Comparison of ENCODE assay signal across 29 cellular contexts in genomic region chr13:112343591-112343990, GRCh38. TPM values are rescaled to one million over a fixed set of nuclear protein-coding genes. Genes with fewer than 3 reads are reported as not detected.
"Had no signal": no experiment of that assay in that cellular context is flagged by ENCODE, and none has a peak within 500 bp of the region (broad histone marks: within the 10 kb centered on the region; RNA-seq: fewer than 3 reads in every experiment).

No MANE protein-coding gene starts in this region.

- H3K4me1 Mint-ChIP-seq: activated naive CD8-positive, alpha-beta T cell treated with anti-CD3 and anti-CD28 coated beads, Interleukin-2, amount 50 U/mL, for 24 hours had no signal

- H3K9me3 Mint-ChIP-seq: activated CD8-positive, alpha-beta T cell treated with anti-CD3 and anti-CD28 coated beads for 36 hours; activated naive CD8-positive, alpha-beta T cell treated with anti-CD3 and anti-CD28 coated beads, Interleukin-2, amount 50 U/mL, for 24 hours; activated T-helper 1 cell treated with anti-CD3 and anti-CD28 coated beads, Interleukin-12 subunit alpha, Interleukin-12 subunit beta, Interleukin-2, Interleukin-4 antibody, amounts not matched to agents 30 ng/mL and 10 ng/mL and 1 ng/mL, durations not matched to agents 14 hours and 24 hours and 36 hours had no signal

- H3K4me3 Mint-ChIP-seq: activated CD4-positive, alpha-beta T cell treated with anti-CD3 and anti-CD28 coated beads for 36 hours; activated CD8-positive, alpha-beta T cell treated with anti-CD3 and anti-CD28 coated beads for 36 hours; activated naive CD8-positive, alpha-beta T cell treated with anti-CD3 and anti-CD28 coated beads, Interleukin-2, amount 50 U/mL, for 24 hours; activated T-cell treated with anti-CD3 and anti-CD28 coated beads, Interleukin-2, amount 50 U/mL, for 24 hours; activated T-helper 1 cell treated with anti-CD3 and anti-CD28 coated beads, Interleukin-12 subunit alpha, Interleukin-12 subunit beta, Interleukin-2, Interleukin-4 antibody, amounts not matched to agents 30 ng/mL and 10 ng/mL and 1 ng/mL, durations not matched to agents 14 hours and 24 hours and 36 hours; brain had no signal

- H3K4me3 ChIP-seq: K562, Peyer's patch, SJCRH30 had no signal

- H3K9me3 ChIP-seq: Peyer's patch, SJCRH30, SK-N-SH had no signal

- H3K4me1 ChIP-seq: Peyer's patch, SJCRH30 had no signal

- H3K36me3 Mint-ChIP-seq: brain had no signal

- DNase-seq: activated CD4-positive, alpha-beta T cell treated with anti-CD3 and anti-CD28 coated beads for 36 hours; activated CD4-positive, alpha-beta T cell treated with anti-CD3 and anti-CD28 coated beads, Interleukin-2, amount 50 U/mL, for 1 hour; activated CD8-positive, alpha-beta T cell treated with anti-CD3 and anti-CD28 coated beads for 36 hours; activated effector memory CD4-positive, alpha-beta T cell treated with Interleukin-2 at 50 U/mL for 16 hours; activated naive CD4-positive, alpha-beta T cell; activated naive CD8-positive, alpha-beta T cell treated with anti-CD3 and anti-CD28 coated beads, Interleukin-2, amount 50 U/mL, for 24 hours; activated T-cell treated with anti-CD3 and anti-CD28 coated beads, Interleukin-2, amount 50 U/mL, for 24 hours; amniotic stem cell; Karpas-422; MM.1S; NCI-H1105; NCI-H1436; NCI-H1694 treated with DMSO at 0.1 percent for 48 hours; NCI-H2081 treated with DMSO at 0.1 percent for 48 hours; NCI-H446; NCI-H524; Peyer's patch; Right ventricle myocardium superior; SJCRH30; SK-N-SH; T-helper 1 cell; WERI-Rb-1 had no signal

- H3K27me3 ChIP-seq: Peyer's patch had no signal

- ATAC-seq: activated CD4-positive, alpha-beta T cell treated with anti-CD3 and anti-CD28 coated beads for 36 hours; activated CD8-positive, alpha-beta T cell treated with anti-CD3 and anti-CD28 coated beads for 36 hours; activated naive CD4-positive, alpha-beta T cell treated with anti-CD3 and anti-CD28 coated beads, Interleukin-2, amount 50 U/mL, for 72 hours; activated naive CD8-positive, alpha-beta T cell treated with anti-CD3 and anti-CD28 coated beads, Interleukin-2, amount 50 U/mL, for 24 hours; K562 had no signal

- H3K36me3 ChIP-seq: Peyer's patch, SJCRH30, WERI-Rb-1 had no signal

- H3K27ac ChIP-seq: Peyer's patch, RWPE1, SJCRH30, WERI-Rb-1 had no signal

- H3K27ac Mint-ChIP-seq: activated CD4-positive, alpha-beta T cell treated with anti-CD3 and anti-CD28 coated beads for 36 hours; activated CD8-positive, alpha-beta T cell treated with anti-CD3 and anti-CD28 coated beads for 36 hours; activated naive CD4-positive, alpha-beta T cell treated with anti-CD3 and anti-CD28 coated beads, Interleukin-2, amount 50 U/mL, for 72 hours; activated naive CD8-positive, alpha-beta T cell treated with anti-CD3 and anti-CD28 coated beads, Interleukin-2, amount 50 U/mL, for 24 hours; activated T-cell treated with anti-CD3 and anti-CD28 coated beads, Interleukin-2, amount 50 U/mL, for 24 hours; activated T-helper 1 cell treated with anti-CD3 and anti-CD28 coated beads, Interleukin-12 subunit alpha, Interleukin-12 subunit beta, Interleukin-2, Interleukin-4 antibody, amounts not matched to agents 30 ng/mL and 10 ng/mL and 1 ng/mL, durations not matched to agents 14 hours and 24 hours and 36 hours had no signal

RNA-seq across cellular contexts. Expression of gene SPACA7, which starts 32.6 kb away (rescaled TPM):
- total RNA-seq: activated CD4-positive, alpha-beta T cell treated with anti-CD3 and anti-CD28 coated beads for 36 hours; activated CD8-positive, alpha-beta T cell treated with anti-CD3 and anti-CD28 coated beads for 36 hours; activated naive CD4-positive, alpha-beta T cell treated with anti-CD3 and anti-CD28 coated beads, Interleukin-2, amount 50 U/mL, for 72 hours; activated T-helper 1 cell treated with anti-CD3 and anti-CD28 coated beads, Interleukin-12 subunit alpha, Interleukin-12 subunit beta, Interleukin-2, Interleukin-4 antibody, amounts not matched to agents 30 ng/mL and 10 ng/mL and 1 ng/mL, durations not matched to agents 14 hours and 24 hours and 36 hours; astrocyte; K562; Peyer's patch; Right ventricle myocardium superior; SJCRH30; T-helper 2 cell treated with Interferon-gamma antibody and Interleukin-4, amounts not matched to agents 100 ng/mL and 5 ng/mL, for 36 hours had no signal
- polyA plus RNA-seq: K562, SK-N-SH had no signal
